In the genomic region with DNA sequence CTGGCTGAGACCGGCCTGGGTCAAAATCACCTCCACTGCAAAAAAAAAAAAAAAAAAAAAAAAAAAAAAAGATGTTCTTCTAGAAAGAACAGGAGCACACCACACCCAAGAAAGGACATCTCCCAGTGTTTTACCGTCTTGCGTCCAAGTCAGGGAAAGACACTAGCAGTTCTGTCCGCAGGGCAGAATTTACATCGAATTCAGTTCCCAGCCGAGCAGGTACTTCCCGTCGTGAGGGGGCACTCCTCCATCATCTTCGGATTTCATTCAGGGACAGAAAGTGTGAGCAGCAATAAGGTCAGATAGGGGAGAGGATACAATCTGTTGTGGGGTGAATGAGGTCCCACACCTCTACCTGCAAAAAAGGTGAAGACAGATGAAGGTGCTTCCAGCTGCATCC, we compare ENCODE assay signal across 20 cellular contexts.
DNase-seq lines count a peak whose midpoint lies in the region; FAIRE-seq and TF ChIP-seq lines count a peak whose summit lies in the region.
"Had no signal": no experiment of that assay in that cellular context is flagged by ENCODE, and none has a peak within 500 bp of the region (broad histone marks: within the 10 kb centered on the region; RNA-seq: fewer than 3 reads in every experiment).

No MANE protein-coding gene starts in this region.

- no peaks in the 10 kb centered on the region for H3K4me1 Mint-ChIP-seq in endodermal cell

- H3K36me3 ChIP-seq in endodermal cell (ENCODE audit: control insufficient read depth, insufficient read depth, low read length) (no peaks in the 10 kb centered on the region), kidney (ENCODE audit: control insufficient read depth in 1 of 2, insufficient read depth in 2 of 2, low read length in 2 of 2) (no peaks in the 10 kb centered on the region)
- H3K36me3 ChIP-seq: BLaER1 had no signal

- H3K9me3 Mint-ChIP-seq in endodermal cell = peaks cover 92% of the 10 kb centered on the region

- H3K4me1 ChIP-seq in endodermal cell (ENCODE audit: control insufficient read depth, insufficient read depth, low read length) (no peaks in the 10 kb centered on the region), kidney (ENCODE audit: control insufficient read depth in 1 of 2, insufficient read depth in 1 of 2, low read depth in 1 of 2, low read length in 2 of 2) (no peaks in the 10 kb centered on the region)
- H3K4me1 ChIP-seq: A549, BLaER1 had no signal

- H3K36me3 Mint-ChIP-seq in endodermal cell (ENCODE audit: low read depth) = no peaks in the 10 kb centered on the region
- H3K36me3 Mint-ChIP-seq: CD8-positive, alpha-beta T cell had no signal

- intact Hi-C loops in kidney (cut with DNase I) = no loop called here

- FAIRE-seq in kidney (lab: Jason Lieb, UNC) = no peak
- FAIRE-seq: A549, G401.6, GM12892, GM18507, HTR-8/SVneo had no signal

- peaks cover 34% of the 10 kb centered on the region for H3K9me3 ChIP-seq in endodermal cell (ENCODE audit: control insufficient read depth, low read length)
- peaks cover 0 to 3% of the 10 kb centered on the region in 2 donors for H3K9me3 ChIP-seq in kidney (ENCODE audit: control insufficient read depth in 1 of 2, low read length in 2 of 2)
- H3K9me3 ChIP-seq: A549 had no signal

- 81 to 100% methylated on average over 4 to 8 of the region's 9 CpGs for WGBS in endodermal cell (ENCODE audit: insufficient coverage in 1 of 2, insufficient read length in 1 of 2), 2 experiments

- H3K4me3 Mint-ChIP-seq in endodermal cell = no peak overlapping the region
- H3K4me3 Mint-ChIP-seq: CD8-positive, alpha-beta T cell; HFFc6 had no signal

- no peak overlapping the region for H3K9ac ChIP-seq in endodermal cell (ENCODE audit: extremely low read depth, low read length, poor library complexity, severe bottlenecking)
- no peak overlapping the region for H3K9ac ChIP-seq in kidney (ENCODE audit: low read length in 2 of 2)
- H3K9ac ChIP-seq: BLaER1 had no signal

- no peak for DNase-seq in LNCaP clone FGC (ENCODE audit: low read depth)
- no peak for DNase-seq in endodermal cell
- no peak for DNase-seq in NCI-H1105 treated with DMSO at 0.1 percent for 48 hours (lab: John Stamatoyannopoulos, UW)
- no peak for DNase-seq in kidney
- no peak for DNase-seq in NCI-H2196 (lab: John Stamatoyannopoulos, UW; ENCODE audit: unreplicated experiment)
- DNase-seq: AML-193; Calu3; CD8-positive, alpha-beta T cell; GOT3; H7; HFFc6; IMR-90; KBM-7 had no signal

- peaks cover 2% of the 10 kb centered on the region for H3K27me3 Mint-ChIP-seq in endodermal cell (ENCODE audit: insufficient read depth)

- H3K27me3 ChIP-seq in endodermal cell (ENCODE audit: control insufficient read depth, insufficient read depth, low read length, poor library complexity, severe bottlenecking) = no peaks in the 10 kb centered on the region
- H3K27me3 ChIP-seq: BLaER1 had no signal

- TF ChIP-seq CTCF in C4-2B (conservative IDR thresholded peaks at IDR 0.05) = peak; percentile 63
- peak; percentile 26; the same call in 1 of the 2 replicates for TF ChIP-seq CTCF in LNCaP clone FGC (IDR thresholded peaks at IDR 0.05; ENCODE audit: control insufficient read depth, extremely low read depth, insufficient read depth)
- TF ChIP-seq CTCF in endodermal cell (conservative IDR thresholded peaks at IDR 0.05) = no peak
- no peak for TF ChIP-seq CTCF in kidney (IDR thresholded peaks at IDR 0.05; ENCODE audit: borderline replicate concordance, extremely low read depth, insufficient read depth)

- peak overlapping the region; percentile 60 for H3K4me3 ChIP-seq in LNCaP clone FGC (ENCODE audit: low read depth, low read length)
- peak overlapping the region; percentile 77 for H3K4me3 ChIP-seq in endodermal cell (ENCODE audit: low read length)
- no peak overlapping the region for H3K4me3 ChIP-seq in kidney (ENCODE audit: low read length in 2 of 2)
- H3K4me3 ChIP-seq: A549, BLaER1 had no signal

- no peak overlapping the region for H3K27ac Mint-ChIP-seq in endodermal cell
- H3K27ac Mint-ChIP-seq: CD8-positive, alpha-beta T cell; HFFc6 had no signal

- peak overlapping the region; percentile 70 for H3K27ac ChIP-seq in C4-2B
- no peak overlapping the region for H3K27ac ChIP-seq in endodermal cell (ENCODE audit: low read depth, low read length)
- no peak overlapping the region for H3K27ac ChIP-seq in kidney (ENCODE audit: low read depth in 2 of 2, low read length in 2 of 2)
- H3K27ac ChIP-seq: A549, BLaER1 had no signal

Comparison
In these comparisons a context has a peak if more than half of its experiments do, and no peak if none do; other contexts are left out.
1. CTCF ChIP-seq: peak in C4-2B (single experiment) and LNCaP clone FGC (single experiment); none in endodermal cell (single experiment) and kidney (single experiment).
2. H3K4me3 ChIP-seq: peak in LNCaP clone FGC (single experiment) and endodermal cell (single experiment); none in kidney (0 of 2).